ENCODE assay signal across 11 cellular contexts in the genomic region with DNA sequence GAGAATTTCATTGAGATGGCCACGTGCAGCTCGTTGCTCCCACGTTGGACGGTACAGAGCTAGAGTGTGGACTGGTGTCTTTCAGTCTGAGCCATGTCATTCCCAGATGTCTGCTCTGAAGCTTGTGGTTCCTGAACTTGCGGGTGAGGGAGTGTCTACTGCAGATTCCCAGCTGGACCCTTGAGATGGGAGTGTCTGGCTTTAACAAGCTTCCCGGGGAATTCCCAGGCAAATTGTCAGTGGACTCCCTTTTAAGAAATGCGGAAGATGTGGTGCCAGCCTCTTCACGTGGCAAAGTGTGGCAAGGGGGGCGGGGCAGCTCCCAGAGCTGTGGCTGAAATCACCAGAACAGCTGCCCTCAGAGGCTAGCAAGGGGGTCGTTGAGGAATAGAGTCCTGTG. TPM values are rescaled to one million over a fixed set of nuclear protein-coding genes. Genes with fewer than 3 reads are reported as not detected.
DNase-seq lines count a peak whose midpoint lies in the region; ATAC-seq and TF ChIP-seq lines count a peak whose summit lies in the region.
"Had no signal": no experiment of that assay in that cellular context is flagged by ENCODE, and none has a peak within 500 bp of the region (broad histone marks: within the 10 kb centered on the region; RNA-seq: fewer than 3 reads in every experiment).

No MANE protein-coding gene starts in this region.

- H3K4me1 ChIP-seq in skeletal muscle tissue (ENCODE audit: control insufficient read depth in 3 of 3, insufficient read depth in 3 of 3, low read length in 3 of 3): peaks cover 13 to 16% (median 14%) of the 10 kb centered on the region in 3 donors

- H3K9me3 ChIP-seq in skeletal muscle tissue (ENCODE audit: control insufficient read depth in 3 of 3, low read length in 3 of 3): no peaks in the 10 kb centered on the region

- no peak overlapping the region for H3K9ac ChIP-seq in skeletal muscle tissue (ENCODE audit: low read depth in 1 of 3, low read length in 3 of 3)

- CTCF ChIA-PET in RWPE1 (lab: Yijun Ruan, JAX): interaction anchor here (0.6 to 1.1 kb wide), 4 partner anchors 13 to 152 kb away, joined by 3 to 5 read pairs (median 4); no protein-coding TSS in a partner anchor

- DNase-seq in EL (peak; percentile 89), RWPE1 (ENCODE audit: low spot score) (peak; percentile 85), fibroblast of villous mesenchyme (ENCODE audit: low read depth) (peak; percentile 89), NCI-H1092 (lab: John Stamatoyannopoulos, UW) (no peak)
- DNase-seq: activated naive CD4-positive, alpha-beta T cell treated with anti-CD3 and anti-CD28 coated beads, Interleukin-2, amount 50 U/mL, for 16 hours; MV-4-11 had no signal

- H3K4me3 ChIP-seq in fibroblast of villous mesenchyme (ENCODE audit: low read depth, low read length): no peak overlapping the region
- H3K4me3 ChIP-seq in skeletal muscle tissue (ENCODE audit: low read length in 3 of 3): no peak overlapping the region

- H3K27ac ChIP-seq in RWPE1 (peak overlapping the region; percentile 9), skeletal muscle tissue (ENCODE audit: low read depth, low read length) (peak overlapping the region; percentile 58)

- POLR2A ChIA-PET in RWPE1 (lab: Yijun Ruan, JAX; ENCODE audit: low non-redundant PET): interaction anchor here (0.6 to 1.5 kb wide), 2 partner anchors 41 to 60 kb away, joined by 3 to 5 read pairs; no protein-coding TSS in a partner anchor

- peaks cover 35 to 54% (median 45%) of the 10 kb centered on the region in 3 donors for H3K27me3 ChIP-seq in skeletal muscle tissue (ENCODE audit: control insufficient read depth in 3 of 3, insufficient read depth in 3 of 3, low read length in 3 of 3)

- no peaks in the 10 kb centered on the region for H3K36me3 ChIP-seq in skeletal muscle tissue (ENCODE audit: control insufficient read depth in 3 of 3, insufficient read depth in 3 of 3, low read length in 3 of 3)

- ATAC-seq in HG03521 (IDR thresholded peaks at IDR 0.05; ENCODE audit: unreplicated experiment): no peak
- no peak for ATAC-seq in HG03439 (IDR thresholded peaks at IDR 0.05; ENCODE audit: unreplicated experiment)
- no peak for ATAC-seq in GM18873 (IDR thresholded peaks at IDR 0.05; ENCODE audit: low FRiP score, unreplicated experiment)

- no peak for TF ChIP-seq CTCF in RWPE1 (conservative IDR thresholded peaks at IDR 0.05; ENCODE audit: low read depth)
- TF ChIP-seq CTCF in fibroblast of villous mesenchyme (IDR thresholded peaks at IDR 0.05; ENCODE audit: insufficient read depth, low read depth, low read length): no peak

RNA-seq across cellular contexts. Expression of gene PRRX2, which starts 37.1 kb away (rescaled TPM):
- total RNA-seq in fibroblast of villous mesenchyme (under 0.01 and 1.6 TPM in 2 replicates), skeletal muscle tissue (3.1 TPM)
- total RNA-seq: mononuclear cell had no signal

RNA-seq across cellular contexts. Expression of gene PTGES, which starts 50.3 kb away (rescaled TPM):
- total RNA-seq in fibroblast of villous mesenchyme (8.7 and 16.0 TPM in 2 replicates), skeletal muscle tissue (12.5 TPM)
